1 cellular context compared by ENCODE assay signal in genomic region chr9:130277525-130277924, GRCh38. TPM values are rescaled to one million over a fixed set of nuclear protein-coding genes. Genes with fewer than 3 reads are reported as not detected.
"Had no signal": no experiment of that assay in that cellular context is flagged by ENCODE, and none has a peak within 500 bp of the region (broad histone marks: within the 10 kb centered on the region; RNA-seq: fewer than 3 reads in every experiment).

No MANE protein-coding gene starts in this region.

RNA-seq across cellular contexts. Expression of gene HMCN2, which starts 12.0 kb away (rescaled TPM):
- total RNA-seq: GM12878 had no signal
